In genomic region chr14:52878469-52878868, GRCh38 we compare ENCODE assay signal across 25 cellular contexts.
A peak's percentile ranks its signal among the peaks of the same experiment; 100 is the strongest.
DNase-seq lines count a peak whose midpoint lies in the region; ATAC-seq and TF ChIP-seq lines count a peak whose summit lies in the region.
"Had no signal": no experiment of that assay in that cellular context is flagged by ENCODE, and none has a peak within 500 bp of the region (broad histone marks: within the 10 kb centered on the region; RNA-seq: fewer than 3 reads in every experiment).

No MANE protein-coding gene starts in this region.

- no peak for TF ChIP-seq CTCF in AG10803 (conservative IDR thresholded peaks at IDR 0.05; ENCODE audit: low read length)
- TF ChIP-seq CTCF in chondrocyte (IDR thresholded peaks at IDR 0.05): no peak
- TF ChIP-seq CTCF in nephron progenitor cell (IDR thresholded peaks at IDR 0.05): no peak
- no peak for TF ChIP-seq CTCF in PC-9 (conservative IDR thresholded peaks at IDR 0.05)

- peaks cover 33% of the 10 kb centered on the region for H3K4me1 ChIP-seq in HUES6 (ENCODE audit: control insufficient read depth, insufficient read depth, low read length)
- peaks cover 8% of the 10 kb centered on the region; the same call in 1 of the 2 replicates for H3K4me1 ChIP-seq in PC-9 (replicated peaks; ENCODE audit: insufficient read depth)
- H3K4me1 ChIP-seq: parathyroid adenoma, transverse colon had no signal

- H3K27me3 Mint-ChIP-seq in chondrocyte (ENCODE audit: low read depth) (no peaks in the 10 kb centered on the region), nephron progenitor cell (ENCODE audit: low read depth, poor library complexity) (peaks cover 3% of the 10 kb centered on the region)
- no peaks in the 10 kb centered on the region for H3K27me3 Mint-ChIP-seq in natural killer cell treated with Interleukin-12 subunit alpha and Interleukin-12 subunit beta and Interleukin-15 and Interleukin-18, amount 100 ng/mL, for 72 hours
- H3K27me3 Mint-ChIP-seq in activated CD4-positive, alpha-beta memory T cell treated with anti-CD3 and anti-CD28 coated beads for 36 hours: no peaks in the 10 kb centered on the region
- H3K27me3 Mint-ChIP-seq: stimulated activated naive CD8-positive, alpha-beta T cell treated with anti-CD3 and anti-CD28 coated beads, Interleukin-15, amount 100 ng/mL, for 72 hours had no signal

- H3K9me3 Mint-ChIP-seq in chondrocyte (ENCODE audit: low read depth) (no peaks in the 10 kb centered on the region), nephron progenitor cell (peaks cover 2% of the 10 kb centered on the region)
- H3K9me3 Mint-ChIP-seq in natural killer cell treated with Interleukin-12 subunit alpha and Interleukin-12 subunit beta and Interleukin-15 and Interleukin-18, amount 100 ng/mL, for 72 hours: no peaks in the 10 kb centered on the region
- no peaks in the 10 kb centered on the region for H3K9me3 Mint-ChIP-seq in activated CD4-positive, alpha-beta memory T cell treated with anti-CD3 and anti-CD28 coated beads for 36 hours
- H3K9me3 Mint-ChIP-seq: activated naive CD4-positive, alpha-beta T cell treated with anti-CD3 and anti-CD28 coated beads for 36 hours; naive thymus-derived CD4-positive, alpha-beta T cell; stimulated activated naive CD8-positive, alpha-beta T cell treated with anti-CD3 and anti-CD28 coated beads, Interleukin-15, amount 100 ng/mL, for 72 hours had no signal

- H3K27ac Mint-ChIP-seq in chondrocyte (ENCODE audit: unreplicated experiment): peak overlapping the region; percentile 92
- H3K27ac Mint-ChIP-seq in nephron progenitor cell: peak overlapping the region; percentile 91
- H3K27ac Mint-ChIP-seq in natural killer cell treated with Interleukin-12 subunit alpha and Interleukin-12 subunit beta and Interleukin-15 and Interleukin-18, amount 100 ng/mL, for 72 hours: no peak overlapping the region
- no peak overlapping the region for H3K27ac Mint-ChIP-seq in activated CD4-positive, alpha-beta memory T cell treated with anti-CD3 and anti-CD28 coated beads for 36 hours
- H3K27ac Mint-ChIP-seq: activated naive CD4-positive, alpha-beta T cell treated with anti-CD3 and anti-CD28 coated beads for 36 hours; naive thymus-derived CD4-positive, alpha-beta T cell; stimulated activated naive CD8-positive, alpha-beta T cell treated with anti-CD3 and anti-CD28 coated beads, Interleukin-15, amount 100 ng/mL, for 72 hours had no signal

- H3F3A ChIP-seq in PC-9 (ENCODE audit: insufficient read depth, low read depth): no peaks in the 10 kb centered on the region; the same call in 1 of the 2 replicates

- intact Hi-C loops in PC-9 (cut with micrococcal nuclease; ENCODE audit: unreplicated experiment): no loop called here
- intact Hi-C loops in activated CD4-positive, alpha-beta memory T cell treated with anti-CD3 and anti-CD28 coated beads for 36 hours (cut with micrococcal nuclease): no loop called here

- no peaks in the 10 kb centered on the region for H3K27me3 ChIP-seq in HUES6 (ENCODE audit: control insufficient read depth, insufficient read depth, low read length)
- H3K27me3 ChIP-seq in PC-9 (ENCODE audit: insufficient read depth, low read depth): no peaks in the 10 kb centered on the region
- H3K27me3 ChIP-seq: cardiac muscle cell, transverse colon had no signal

- no peak overlapping the region for H3K4me3 Mint-ChIP-seq in chondrocyte (ENCODE audit: unreplicated experiment)
- H3K4me3 Mint-ChIP-seq in nephron progenitor cell: no peak overlapping the region
- H3K4me3 Mint-ChIP-seq in natural killer cell treated with Interleukin-12 subunit alpha and Interleukin-12 subunit beta and Interleukin-15 and Interleukin-18, amount 100 ng/mL, for 72 hours: no peak overlapping the region
- H3K4me3 Mint-ChIP-seq in activated CD4-positive, alpha-beta memory T cell treated with anti-CD3 and anti-CD28 coated beads for 36 hours: no peak overlapping the region
- H3K4me3 Mint-ChIP-seq: activated naive CD4-positive, alpha-beta T cell treated with anti-CD3 and anti-CD28 coated beads for 36 hours; naive thymus-derived CD4-positive, alpha-beta T cell; stimulated activated naive CD8-positive, alpha-beta T cell treated with anti-CD3 and anti-CD28 coated beads, Interleukin-15, amount 100 ng/mL, for 72 hours had no signal

- no peaks in the 10 kb centered on the region for H4K20me1 ChIP-seq in PC-9 (ENCODE audit: insufficient read depth)

- 0 out of 2 replicates have a peak overlapping the region, but pooled peaks have one; percentile 7 for H3K27ac ChIP-seq in HUES6 (ENCODE audit: low read depth, low read length)
- no peak overlapping the region for H3K27ac ChIP-seq in PC-9
- H3K27ac ChIP-seq: C4-2B, KMS-11, parathyroid adenoma, WERI-Rb-1 had no signal

- POLR2A ChIA-PET in PC-9 (lab: Charles Lee; ENCODE audit: unreplicated experiment): no interaction called here
- POLR2A ChIA-PET in activated CD4-positive, alpha-beta memory T cell treated with anti-CD3 and anti-CD28 coated beads for 36 hours (lab: Charles Lee): no interaction called here

- no peaks in the 10 kb centered on the region for H3K79me2 ChIP-seq in PC-9 (ENCODE audit: low read depth)
- H3K79me2 ChIP-seq: parathyroid adenoma had no signal

- H3K9me3 ChIP-seq in HUES6 (ENCODE audit: control insufficient read depth, insufficient read depth, low read depth, low read length) (no peaks in the 10 kb centered on the region), PC-9 (ENCODE audit: insufficient read depth, low read depth) (no peaks in the 10 kb centered on the region)
- H3K9me3 ChIP-seq: transverse colon had no signal

- peaks cover 83% of the 10 kb centered on the region for H3K36me3 ChIP-seq in HUES6 (ENCODE audit: control insufficient read depth, insufficient read depth, low read length)
- H3K36me3 ChIP-seq in PC-9 (ENCODE audit: low read depth): no peaks in the 10 kb centered on the region

- H3K36me3 Mint-ChIP-seq in chondrocyte (ENCODE audit: low read depth) (peaks cover 52% of the 10 kb centered on the region), nephron progenitor cell (ENCODE audit: low read depth) (peaks cover 68% of the 10 kb centered on the region)
- H3K36me3 Mint-ChIP-seq in natural killer cell treated with Interleukin-12 subunit alpha and Interleukin-12 subunit beta and Interleukin-15 and Interleukin-18, amount 100 ng/mL, for 72 hours: no peaks in the 10 kb centered on the region
- no peaks in the 10 kb centered on the region for H3K36me3 Mint-ChIP-seq in activated CD4-positive, alpha-beta memory T cell treated with anti-CD3 and anti-CD28 coated beads for 36 hours
- H3K36me3 Mint-ChIP-seq: naive thymus-derived CD4-positive, alpha-beta T cell had no signal

- CTCF ChIA-PET in PC-9 (lab: Charles Lee): no interaction called here
- CTCF ChIA-PET in activated CD4-positive, alpha-beta memory T cell treated with anti-CD3 and anti-CD28 coated beads for 36 hours (lab: Charles Lee): no interaction called here

- no peak overlapping the region for H2AFZ ChIP-seq in PC-9
- H2AFZ ChIP-seq: parathyroid adenoma had no signal

- H3K4me3 ChIP-seq in AG10803 (ENCODE audit: low read length) (no peak overlapping the region), HUES6 (ENCODE audit: low read depth, low read length) (no peak overlapping the region), PC-9 (no peak overlapping the region)
- H3K4me3 ChIP-seq: cardiac muscle cell, transverse colon had no signal

- H3K9me2 ChIP-seq in PC-9 (ENCODE audit: insufficient read depth): no peaks in the 10 kb centered on the region

- no peak for ATAC-seq in natural killer cell treated with Interleukin-12 subunit alpha and Interleukin-12 subunit beta and Interleukin-15 and Interleukin-18, amount 100 ng/mL, for 72 hours
- ATAC-seq: naive thymus-derived CD4-positive, alpha-beta T cell; stimulated activated naive CD8-positive, alpha-beta T cell treated with anti-CD3 and anti-CD28 coated beads, Interleukin-15, amount 100 ng/mL, for 72 hours had no signal

- H3K9ac ChIP-seq in HUES6 (ENCODE audit: low read length): no peak overlapping the region
- H3K9ac ChIP-seq: KMS-11, parathyroid adenoma had no signal

- peak; percentile 18 for DNase-seq in AG10803 (ENCODE audit: low read depth)
- no peak for DNase-seq in chondrocyte (ENCODE audit: low spot score)
- DNase-seq in nephron progenitor cell: no peak
- DNase-seq in NCI-H2107 (lab: John Stamatoyannopoulos, UW): no peak
- no peak for DNase-seq in natural killer cell treated with Interleukin-12 subunit alpha and Interleukin-12 subunit beta and Interleukin-15 and Interleukin-18, amount 100 ng/mL, for 72 hours (ENCODE audit: low spot score)
- DNase-seq in PC-9: no peak
- no peak for DNase-seq in activated CD4-positive, alpha-beta memory T cell treated with anti-CD3 and anti-CD28 coated beads for 36 hours
- DNase-seq: activated CD4-positive, alpha-beta T cell treated with anti-CD3 and anti-CD28 coated beads, Interleukin-2, amount 50 U/mL, for 1 hour; activated naive CD4-positive, alpha-beta T cell treated with anti-CD3 and anti-CD28 coated beads for 36 hours; amygdala; EL; hypothalamus; left ventricle myocardium superior; naive thymus-derived CD4-positive, alpha-beta T cell; NCI-H1436; NCI-H524 treated with DMSO at 0.1 percent for 48 hours; stimulated activated naive CD8-positive, alpha-beta T cell treated with anti-CD3 and anti-CD28 coated beads, Interleukin-15, amount 100 ng/mL, for 72 hours; T-helper 2 cell; transverse colon; WERI-Rb-1 had no signal

- H3K4me2 ChIP-seq in PC-9: no peak overlapping the region
- H3K4me2 ChIP-seq: KMS-11 had no signal

- H3K4me1 Mint-ChIP-seq in chondrocyte (ENCODE audit: low read depth) (peaks cover 91% of the 10 kb centered on the region), nephron progenitor cell (no peaks in the 10 kb centered on the region)
- H3K4me1 Mint-ChIP-seq in natural killer cell treated with Interleukin-12 subunit alpha and Interleukin-12 subunit beta and Interleukin-15 and Interleukin-18, amount 100 ng/mL, for 72 hours (ENCODE audit: low read depth in 2 of 2): no peaks in the 10 kb centered on the region
- no peaks in the 10 kb centered on the region for H3K4me1 Mint-ChIP-seq in activated CD4-positive, alpha-beta memory T cell treated with anti-CD3 and anti-CD28 coated beads for 36 hours (ENCODE audit: low read depth)
- H3K4me1 Mint-ChIP-seq: naive thymus-derived CD4-positive, alpha-beta T cell; stimulated activated naive CD8-positive, alpha-beta T cell treated with anti-CD3 and anti-CD28 coated beads, Interleukin-15, amount 100 ng/mL, for 72 hours had no signal

- no TSS peak for BruUV-seq in PC-9 (replicated peaks; lab: Mats Ljungman, UMichigan)

Comparison
In these comparisons a context has a peak if more than half of its experiments do, and no peak if none do; other contexts are left out.
1. H3K27ac Mint-ChIP-seq: peak in chondrocyte (single experiment) and nephron progenitor cell (single experiment); none in natural killer cell treated with Interleukin-12 subunit alpha and Interleukin-12 subunit beta and Interleukin-15 and Interleukin-18, amount 100 ng/mL, for 72 hours (0 of 2) and activated CD4-positive, alpha-beta memory T cell treated with anti-CD3 and anti-CD28 coated beads for 36 hours (single experiment).